ENCODE assay signal across 8 cellular contexts in genomic region chr2:113240150-113240914, GRCh38. TPM values are rescaled to one million over a fixed set of nuclear protein-coding genes. Genes with fewer than 3 reads are reported as not detected.
DNase-seq lines count a peak whose midpoint lies in the region; ATAC-seq and TF ChIP-seq lines count a peak whose summit lies in the region.

No MANE protein-coding gene starts in this region.

- H3K9ac ChIP-seq in neural progenitor cell, result no peak overlapping the region

- no peaks in the 10 kb centered on the region for H3K27me3 ChIP-seq in gastrocnemius medialis
- H3K27me3 ChIP-seq in neural progenitor cell, result no peaks in the 10 kb centered on the region

- no peaks in the 10 kb centered on the region for H3K27me3 Mint-ChIP-seq in activated T-helper 1 cell treated with anti-CD3 and anti-CD28 coated beads, Interleukin-12 subunit alpha, Interleukin-12 subunit beta, Interleukin-2, Interleukin-4 antibody, amounts not matched to agents 30 ng/mL and 10 ng/mL and 1 ng/mL, durations not matched to agents 14 hours and 24 hours and 36 hours (ENCODE audit: insufficient read depth)
- H3K27me3 Mint-ChIP-seq in neural progenitor cell (ENCODE audit: insufficient read depth, low read depth), result peaks cover 17% of the 10 kb centered on the region

- intact Hi-C loops in activated T-helper 1 cell treated with anti-CD3 and anti-CD28 coated beads, Interleukin-12 subunit alpha, Interleukin-12 subunit beta, Interleukin-2, Interleukin-4 antibody, amounts not matched to agents 30 ng/mL and 10 ng/mL and 1 ng/mL, durations not matched to agents 14 hours and 24 hours and 36 hours (cut with micrococcal nuclease), result no loop called here
- intact Hi-C loops in gastrocnemius medialis (cut with DNase I; ENCODE audit: low total_unique reads), result no loop called here

- no peak overlapping the region for H2AFZ ChIP-seq in neural progenitor cell (replicated peaks)

- H3K79me2 ChIP-seq in neural progenitor cell (ENCODE audit: low read depth), result no peaks in the 10 kb centered on the region

- H3K4me3 ChIP-seq in gastrocnemius medialis (no peak overlapping the region), neural progenitor cell (no peak overlapping the region)

- no peaks in the 10 kb centered on the region for H3F3A ChIP-seq in neural progenitor cell (ENCODE audit: low read depth)

- H3K36me3 ChIP-seq in gastrocnemius medialis (no peaks in the 10 kb centered on the region), neural progenitor cell (no peaks in the 10 kb centered on the region)

- peak overlapping the region; percentile 49 for H3K27ac Mint-ChIP-seq in activated T-helper 1 cell treated with anti-CD3 and anti-CD28 coated beads, Interleukin-12 subunit alpha, Interleukin-12 subunit beta, Interleukin-2, Interleukin-4 antibody, amounts not matched to agents 30 ng/mL and 10 ng/mL and 1 ng/mL, durations not matched to agents 14 hours and 24 hours and 36 hours
- H3K27ac Mint-ChIP-seq in neural progenitor cell, result no peak overlapping the region

- H3K36me3 Mint-ChIP-seq in activated T-helper 1 cell treated with anti-CD3 and anti-CD28 coated beads, Interleukin-12 subunit alpha, Interleukin-12 subunit beta, Interleukin-2, Interleukin-4 antibody, amounts not matched to agents 30 ng/mL and 10 ng/mL and 1 ng/mL, durations not matched to agents 14 hours and 24 hours and 36 hours (ENCODE audit: low read depth), result peaks cover 1% of the 10 kb centered on the region
- peaks cover 13% of the 10 kb centered on the region for H3K36me3 Mint-ChIP-seq in neural progenitor cell

- in situ Hi-C loops in gastrocnemius medialis (cut with MboI; ENCODE audit: low sequenced_read_pairs in 4 of 4), result no loop called here

- TF ChIP-seq POLR2A in gastrocnemius medialis (IDR thresholded peaks at IDR 0.05), result peak in 1 of 2 donors; percentile 34

- H3K4me3 Mint-ChIP-seq in activated T-helper 1 cell treated with anti-CD3 and anti-CD28 coated beads, Interleukin-12 subunit alpha, Interleukin-12 subunit beta, Interleukin-2, Interleukin-4 antibody, amounts not matched to agents 30 ng/mL and 10 ng/mL and 1 ng/mL, durations not matched to agents 14 hours and 24 hours and 36 hours, result peak overlapping the region; percentile 0
- no peak overlapping the region for H3K4me3 Mint-ChIP-seq in neural progenitor cell

- H3K9me3 ChIP-seq in gastrocnemius medialis (no peaks in the 10 kb centered on the region), neural progenitor cell (ENCODE audit: low read depth) (no peaks in the 10 kb centered on the region)

- H3K4me2 ChIP-seq in neural progenitor cell, result no peak overlapping the region

- peaks cover 19% of the 10 kb centered on the region for H3K4me1 Mint-ChIP-seq in activated T-helper 1 cell treated with anti-CD3 and anti-CD28 coated beads, Interleukin-12 subunit alpha, Interleukin-12 subunit beta, Interleukin-2, Interleukin-4 antibody, amounts not matched to agents 30 ng/mL and 10 ng/mL and 1 ng/mL, durations not matched to agents 14 hours and 24 hours and 36 hours (ENCODE audit: low read depth)
- peaks cover 24% of the 10 kb centered on the region for H3K4me1 Mint-ChIP-seq in neural progenitor cell

- no peaks in the 10 kb centered on the region for H4K20me1 ChIP-seq in neural progenitor cell (ENCODE audit: low read depth)

- TF ChIP-seq CTCF in gastrocnemius medialis (IDR thresholded peaks at IDR 0.05 in 4 of 5, conservative IDR thresholded peaks at IDR 0.05 in 1 of 5) (no peak), neural progenitor cell (IDR thresholded peaks at IDR 0.05) (no peak)

- DNase-seq in AG08396 (ENCODE audit: low spot score) (peak; percentile 90), HT1080 (ENCODE audit: low read depth) (peak; percentile 94), glomerular visceral epithelial cell (ENCODE audit: extremely low spot score) (peak; percentile 95), gastrocnemius medialis (peak; percentile 78 to 87), neural progenitor cell (ENCODE audit: low spot score) (no peak)
- DNase-seq in activated T-helper 1 cell treated with anti-CD3 and anti-CD28 coated beads, Interleukin-12 subunit alpha, Interleukin-12 subunit beta, Interleukin-2, Interleukin-4 antibody, amounts not matched to agents 30 ng/mL and 10 ng/mL and 1 ng/mL, durations not matched to agents 14 hours and 24 hours and 36 hours (ENCODE audit: low spot score), result no peak

- H3K4me1 ChIP-seq in gastrocnemius medialis (peaks cover 7 to 29% of the 10 kb centered on the region in 2 donors), neural progenitor cell (peaks cover 12% of the 10 kb centered on the region)

- no peaks in the 10 kb centered on the region for H3K9me3 Mint-ChIP-seq in activated T-helper 1 cell treated with anti-CD3 and anti-CD28 coated beads, Interleukin-12 subunit alpha, Interleukin-12 subunit beta, Interleukin-2, Interleukin-4 antibody, amounts not matched to agents 30 ng/mL and 10 ng/mL and 1 ng/mL, durations not matched to agents 14 hours and 24 hours and 36 hours
- H3K9me3 Mint-ChIP-seq in neural progenitor cell, result peaks cover 10% of the 10 kb centered on the region

- ATAC-seq in gastrocnemius medialis (peak; percentile 57 to 63), GM21825 (IDR thresholded peaks at IDR 0.05; ENCODE audit: unreplicated experiment) (no peak), HG02870 (IDR thresholded peaks at IDR 0.05; ENCODE audit: unreplicated experiment) (no peak)

- H3K27ac ChIP-seq in gastrocnemius medialis, result peak overlapping the region; percentile 62 to 86 (median 80)
- no peak overlapping the region for H3K27ac ChIP-seq in neural progenitor cell

RNA-seq across cellular contexts. Expression of gene PAX8, which starts 38.4 kb away (rescaled TPM):
- 5.9 and 11.3 TPM in 2 replicates for total RNA-seq in HT1080 (2014; rRNA removed; shearing (Covaris generic))
- polyA plus RNA-seq in HT1080 (2015; cell fraction: cytosol; rRNA removed), result 1.4 and 1.9 TPM in 2 replicates
- polyA plus RNA-seq in HT1080 (2015; cell fraction: nucleus; rRNA removed), result 3.0 and 5.7 TPM in 2 replicates
- 0.70 and 1.6 TPM in 2 replicates for total RNA-seq in activated T-helper 1 cell treated with anti-CD3 and anti-CD28 coated beads, Interleukin-12 subunit alpha, Interleukin-12 subunit beta, Interleukin-2, Interleukin-4 antibody, amounts not matched to agents 30 ng/mL and 10 ng/mL and 1 ng/mL, durations not matched to agents 14 hours and 24 hours and 36 hours
- total RNA-seq in gastrocnemius medialis (1 to 10 TPM in 3 of 4 donors, under 1 TPM in 1; 0.27 to 8.7 (median 2.1) TPM), neural progenitor cell (ENCODE audit: low replicate concordance) (1.4 and 2.9 TPM in 2 replicates)

Comparison
In these comparisons a context has a peak if more than half of its experiments do, and no peak if none do; other contexts are left out.
1. DNase-seq: peak in AG08396 (single experiment), HT1080 (single experiment), glomerular visceral epithelial cell (single experiment) and gastrocnemius medialis (2 of 2); none in activated T-helper 1 cell treated with anti-CD3 and anti-CD28 coated beads, Interleukin-12 subunit alpha, Interleukin-12 subunit beta, Interleukin-2, Interleukin-4 antibody, amounts not matched to agents 30 ng/mL and 10 ng/mL and 1 ng/mL, durations not matched to agents 14 hours and 24 hours and 36 hours (single experiment) and neural progenitor cell (single experiment).
2. ATAC-seq: peak in gastrocnemius medialis (2 of 2); none in GM21825 (single experiment) and HG02870 (single experiment).